8 cellular contexts compared by ENCODE assay signal in genomic region chr2:73293534-73294171, GRCh38. TPM values are rescaled to one million over a fixed set of nuclear protein-coding genes. Genes with fewer than 3 reads are reported as not detected.
DNase-seq lines count a peak whose midpoint lies in the region; ATAC-seq and TF ChIP-seq lines count a peak whose summit lies in the region.

TSS of gene EGR4 (minus strand) at chr2:73293548. CDS start at chr2:73293317, 231 bp downstream.

- peak within 1 kb of the TSS; percentile 70 for H3K4me3 Mint-ChIP-seq in MCF 10A (ENCODE audit: unreplicated experiment)

- H3K4me1 Mint-ChIP-seq in MCF 10A (ENCODE audit: insufficient read depth, unreplicated experiment), result peaks cover 22% of the 10 kb centered on the region

- H3K27me3 Mint-ChIP-seq in MCF 10A (ENCODE audit: insufficient read depth, unreplicated experiment), result peaks cover 20% of the 10 kb centered on the region

- TSS peak; percentile 61 for BruUV-seq in MCF 10A (replicated peaks; lab: Mats Ljungman, UMichigan)

- H3K27ac ChIP-seq in VCaP, result peak within 1 kb of the TSS; percentile 21; the same call in 1 of the 2 replicates

- H3K27ac Mint-ChIP-seq in MCF 10A (ENCODE audit: low read depth, unreplicated experiment), result peak within 1 kb of the TSS; percentile 31

- no peaks in the 10 kb centered on the region for H3K36me3 Mint-ChIP-seq in MCF 10A (ENCODE audit: insufficient read depth, unreplicated experiment)

- intact Hi-C loops in MCF 10A (cut with micrococcal nuclease), result loop anchor here (10.0 kb wide), 1 partner anchor 91 kb away; the partner anchor contains the start of gene ALMS1

- POLR2A ChIA-PET in MCF 10A (lab: Yijun Ruan, JAX), result interaction anchor here (0.6 to 1.5 kb wide), 5 partner anchors 9 to 92 kb away, joined by 3 to 5 read pairs (median 5); partner anchors contain the start of genes ALMS1, FBXO41 and PRADC1

- H3K9me3 Mint-ChIP-seq in MCF 10A (ENCODE audit: unreplicated experiment), result no peaks in the 10 kb centered on the region

- ATAC-seq in GM18858 (IDR thresholded peaks at IDR 0.05; ENCODE audit: unreplicated experiment) (peak; percentile 91), HG03060 (IDR thresholded peaks at IDR 0.05; ENCODE audit: low read depth, unreplicated experiment) (peak; percentile 77)

- peak; percentile 13; the same call in 1 of the 2 replicates for TF ChIP-seq CTCF in VCaP (conservative IDR thresholded peaks at IDR 0.05)
- TF ChIP-seq CTCF in MCF 10A (IDR thresholded peaks at IDR 0.05; ENCODE audit: unreplicated experiment), result no peak

- CTCF ChIA-PET in MCF 10A (lab: Yijun Ruan, JAX), result interaction anchor here (0.6 to 1.1 kb wide), 3 partner anchors 14 to 407 kb away, joined by 3 read pairs; no protein-coding TSS in a partner anchor

- DNase-seq in NCI-H2107 (lab: John Stamatoyannopoulos, UW) (peak; percentile 77), MCF 10A (ENCODE audit: unreplicated experiment) (peak; percentile 75), iris pigment epithelial cell (ENCODE audit: low read depth) (peak; percentile 71), SKM-1 treated with dmso at 0.1 percent for 144 hours (lab: John Stamatoyannopoulos, UW; ENCODE audit: unreplicated experiment) (no peak)
- DNase-seq in stimulated activated CD4-positive, alpha-beta T cell treated with anti-CD3 and anti-CD28 coated beads, Interleukin-1b, Interleukin-23, amount 100 ng/mL, for 1 hour (ENCODE audit: low read depth in 2 of 2), result peak; percentile 76 to 81

RNA-seq across cellular contexts. Expression of gene EGR4, which starts in this region (rescaled TPM):
- total RNA-seq in MCF 10A (2022), result 0.22 and 0.37 TPM in 2 replicates

Comparison
In these comparisons a context has a peak if more than half of its experiments do, and no peak if none do; other contexts are left out.
1. Peak in DNase-seq in MCF 10A; RNA of the gene not detected or under 1 TPM.